Comparison of ENCODE assay signal across 22 cellular contexts in genomic region chr6:150499882-150500312, GRCh38.
"Had no signal": no experiment of that assay in that cellular context is flagged by ENCODE, and none has a peak within 500 bp of the region (broad histone marks: within the 10 kb centered on the region; RNA-seq: fewer than 3 reads in every experiment).

No MANE protein-coding gene starts in this region.

- H3K27ac Mint-ChIP-seq: activated naive CD4-positive, alpha-beta T cell treated with anti-CD3 and anti-CD28 coated beads, Interleukin-2, amount 10 ng/mL, durations not matched to agents 7 days and 5 days; activated naive CD8-positive, alpha-beta T cell treated with anti-CD3 and anti-CD28 coated beads, Interleukin-2, amount 50 U/mL, for 24 hours had no signal

- H3K4me3 Mint-ChIP-seq: activated naive CD4-positive, alpha-beta T cell treated with anti-CD3 and anti-CD28 coated beads, Interleukin-2, amount 10 ng/mL, durations not matched to agents 7 days and 5 days; activated naive CD8-positive, alpha-beta T cell treated with anti-CD3 and anti-CD28 coated beads, Interleukin-2, amount 50 U/mL, for 24 hours; nephron had no signal

- H3K4me1 Mint-ChIP-seq: activated naive CD4-positive, alpha-beta T cell treated with anti-CD3 and anti-CD28 coated beads, Interleukin-2, amount 10 ng/mL, durations not matched to agents 7 days and 5 days; activated naive CD8-positive, alpha-beta T cell treated with anti-CD3 and anti-CD28 coated beads, Interleukin-2, amount 50 U/mL, for 24 hours had no signal

- H3K9me3 Mint-ChIP-seq: activated naive CD4-positive, alpha-beta T cell treated with anti-CD3 and anti-CD28 coated beads, Interleukin-2, amount 10 ng/mL, durations not matched to agents 7 days and 5 days; activated naive CD8-positive, alpha-beta T cell treated with anti-CD3 and anti-CD28 coated beads, Interleukin-2, amount 50 U/mL, for 24 hours; nephron had no signal

- H3K27ac ChIP-seq: breast epithelium, esophagus muscularis mucosa, thyroid gland had no signal

- H3K9me3 ChIP-seq: breast epithelium, esophagus muscularis mucosa, thyroid gland had no signal

- H3K4me1 ChIP-seq: breast epithelium, esophagus muscularis mucosa, thyroid gland had no signal

- H3K4me3 ChIP-seq: breast epithelium, esophagus muscularis mucosa, thyroid gland had no signal

- H3K27me3 ChIP-seq: breast epithelium, esophagus muscularis mucosa, thyroid gland had no signal

- FAIRE-seq: astrocyte, islet of Langerhans had no signal

- H3K36me3 ChIP-seq: breast epithelium, esophagus muscularis mucosa, thyroid gland had no signal

- H3K36me3 Mint-ChIP-seq: activated naive CD4-positive, alpha-beta T cell treated with anti-CD3 and anti-CD28 coated beads, Interleukin-2, amount 10 ng/mL, durations not matched to agents 7 days and 5 days had no signal

- H3K27me3 Mint-ChIP-seq: activated naive CD4-positive, alpha-beta T cell treated with anti-CD3 and anti-CD28 coated beads, Interleukin-2, amount 10 ng/mL, durations not matched to agents 7 days and 5 days had no signal

- DNase-seq: activated CD4-positive, alpha-beta T cell treated with anti-CD3 and anti-CD28 coated beads, Interleukin-2, amount 50 U/mL, for 1 hour; activated CD8-positive, alpha-beta memory T cell treated with anti-CD3 and anti-CD28 coated beads for 24 hours; activated CD8-positive, alpha-beta memory T cell treated with anti-CD3 and anti-CD28 coated beads, Interleukin-2, amount 50 U/mL, for 48 hours; activated effector memory CD4-positive, alpha-beta T cell treated with Interleukin-2 at 50 U/mL for 16 hours; activated naive CD4-positive, alpha-beta T cell treated with anti-CD3 and anti-CD28 coated beads, Interleukin-2, amount 10 ng/mL, durations not matched to agents 7 days and 5 days; activated naive CD8-positive, alpha-beta T cell treated with anti-CD3 and anti-CD28 coated beads, Interleukin-2, amount 50 U/mL, for 24 hours; activated T-cell treated with anti-CD3 and anti-CD28 coated beads, Interleukin-2, amount 50 U/mL, for 48 hours; cerebellar nuclear complex; cortex of kidney; foreskin fibroblast; hippocampal formation; left colon; midbrain; retina; stimulated activated CD4-positive, alpha-beta T cell treated with anti-CD3 and anti-CD28 coated beads, Interleukin-2, amount 100 ng/mL, for 24 hours; stimulated activated naive CD4-positive, alpha-beta T cell treated with Interleukin-2 at 50 U/mL for 16 hours; thyroid gland had no signal
